ENCODE assay signal across 10 cellular contexts in genomic region chr1:38000233-38000528, GRCh38. TPM values are rescaled to one million over a fixed set of nuclear protein-coding genes. Genes with fewer than 3 reads are reported as not detected.
DNase-seq lines count a peak whose midpoint lies in the region; ATAC-seq and TF ChIP-seq lines count a peak whose summit lies in the region.
"Had no signal": no experiment of that assay in that cellular context is flagged by ENCODE, and none has a peak within 500 bp of the region (broad histone marks: within the 10 kb centered on the region; RNA-seq: fewer than 3 reads in every experiment).

No MANE protein-coding gene starts in this region.

- TF ChIP-seq CTCF in coronary artery (IDR thresholded peaks at IDR 0.05) = no peak

- H3K9me3 Mint-ChIP-seq in activated naive CD4-positive, alpha-beta T cell treated with anti-CD3 and anti-CD28 coated beads, Interleukin-2, amount 50 U/mL, for 72 hours = no peaks in the 10 kb centered on the region
- H3K9me3 Mint-ChIP-seq in naive B cell = no peaks in the 10 kb centered on the region

- no peak overlapping the region for H3K4me3 Mint-ChIP-seq in naive B cell

- no peaks in the 10 kb centered on the region for H3K4me1 ChIP-seq in urinary bladder (ENCODE audit: insufficient read depth)
- peaks cover 10% of the 10 kb centered on the region for H3K4me1 ChIP-seq in effector memory CD4-positive, alpha-beta T cell (ENCODE audit: control insufficient read depth, insufficient read depth, low read length, poor library complexity, severe bottlenecking)

- H3K9me3 ChIP-seq in effector memory CD4-positive, alpha-beta T cell (ENCODE audit: control insufficient read depth, low read length) = no peaks in the 10 kb centered on the region

- no peak for ATAC-seq in activated naive CD4-positive, alpha-beta T cell treated with anti-CD3 and anti-CD28 coated beads, Interleukin-2, amount 50 U/mL, for 72 hours
- no peak for ATAC-seq in naive B cell (ENCODE audit: low read depth in 2 of 2)

- peak overlapping the region; percentile 61 to 92 for H3K27ac Mint-ChIP-seq in activated naive CD4-positive, alpha-beta T cell treated with anti-CD3 and anti-CD28 coated beads, Interleukin-2, amount 50 U/mL, for 72 hours
- H3K27ac Mint-ChIP-seq in naive B cell = peak overlapping the region in 4 of 6 donors; percentile 36 to 68 (median 45)

- no peak for DNase-seq in activated naive CD4-positive, alpha-beta T cell treated with anti-CD3 and anti-CD28 coated beads, Interleukin-2, amount 50 U/mL, for 72 hours (ENCODE audit: low spot score in 2 of 2)
- DNase-seq in activated naive CD4-positive, alpha-beta T cell treated with Interleukin-2 at 50 U/mL for 16 hours = no peak
- DNase-seq in coronary artery (ENCODE audit: low spot score) = no peak
- no peak for DNase-seq in naive B cell
- no peak for DNase-seq in AG08396 (ENCODE audit: low spot score)
- no peak for DNase-seq in GM19240 (ENCODE audit: insufficient read length, low spot score)
- no peak for DNase-seq in effector memory CD4-positive, alpha-beta T cell
- DNase-seq: retina had no signal

- H3K27me3 Mint-ChIP-seq in naive B cell = peaks cover 0 to 18% (median 12%) of the 10 kb centered on the region in 3 donors

- H3K4me1 Mint-ChIP-seq in naive B cell = peaks cover 18 to 42% (median 29%) of the 10 kb centered on the region in 3 donors

- H3K4me3 ChIP-seq in coronary artery (peak overlapping the region; percentile 32), urinary bladder (ENCODE audit: low read depth, low read length) (no peak overlapping the region)
- H3K4me3 ChIP-seq in effector memory CD4-positive, alpha-beta T cell (ENCODE audit: insufficient read depth, low read depth, low read length, poor library complexity, severe bottlenecking) = no peak overlapping the region

- peak overlapping the region; percentile 91 to 96 for H3K27ac ChIP-seq in coronary artery
- peak overlapping the region; percentile 88 for H3K27ac ChIP-seq in urinary bladder (ENCODE audit: low read depth)
- H3K27ac ChIP-seq in effector memory CD4-positive, alpha-beta T cell (ENCODE audit: insufficient read depth, low read length, poor library complexity, severe bottlenecking) = no peak overlapping the region
- H3K27ac ChIP-seq: KMS-11 had no signal

- H3K36me3 Mint-ChIP-seq in activated naive CD4-positive, alpha-beta T cell treated with anti-CD3 and anti-CD28 coated beads, Interleukin-2, amount 50 U/mL, for 72 hours = peaks cover 7 to 25% of the 10 kb centered on the region in 2 donors
- no peaks in the 10 kb centered on the region for H3K36me3 Mint-ChIP-seq in naive B cell

- no peaks in the 10 kb centered on the region for H3K36me3 ChIP-seq in urinary bladder (ENCODE audit: insufficient read depth)
- H3K36me3 ChIP-seq in effector memory CD4-positive, alpha-beta T cell (ENCODE audit: control insufficient read depth, insufficient read depth, low read length) = no peaks in the 10 kb centered on the region

- no peaks in the 10 kb centered on the region for H3K27me3 ChIP-seq in effector memory CD4-positive, alpha-beta T cell (replicated peaks; ENCODE audit: control insufficient read depth, insufficient read depth, low read length, poor library complexity, severe bottlenecking)

- WGBS in urinary bladder = 31% methylated on average over 2 of the region's 2 CpGs

RNA-seq across cellular contexts. Expression of gene FHL3, which starts 5.1 kb away (rescaled TPM):
- 10 to 100 TPM; 17.9 to 39.0 TPM for total RNA-seq in activated naive CD4-positive, alpha-beta T cell treated with anti-CD3 and anti-CD28 coated beads, Interleukin-2, amount 50 U/mL, for 72 hours
- polyA plus RNA-seq in naive B cell (ENCODE audit: low read depth in 6 of 6) = 1 to 10 TPM in 5 of 6 donors, under 1 TPM in 1; 0.88 to 5.1 (median 1.8) TPM
- total RNA-seq in urinary bladder = 9.4 TPM
- 89.6 TPM for polyA plus RNA-seq in urinary bladder

RNA-seq across cellular contexts. Expression of gene SF3A3, which starts 10.4 kb away (rescaled TPM):
- 10 to 100 TPM; 92.9 to 99.3 TPM for total RNA-seq in activated naive CD4-positive, alpha-beta T cell treated with anti-CD3 and anti-CD28 coated beads, Interleukin-2, amount 50 U/mL, for 72 hours
- 100 to 1,000 TPM in 4 of 6 donors, 10 to 100 TPM in 2; 81.3 to 109 (median 101) TPM for polyA plus RNA-seq in naive B cell (ENCODE audit: low read depth in 6 of 6)
- 78.5 TPM for total RNA-seq in urinary bladder
- polyA plus RNA-seq in urinary bladder = 37.5 TPM

RNA-seq across cellular contexts. Expression of gene UTP11, which starts 12.4 kb away (rescaled TPM):
- 10 to 100 TPM; 55.7 to 92.2 TPM for total RNA-seq in activated naive CD4-positive, alpha-beta T cell treated with anti-CD3 and anti-CD28 coated beads, Interleukin-2, amount 50 U/mL, for 72 hours
- polyA plus RNA-seq in naive B cell (ENCODE audit: low read depth in 6 of 6) = 10 to 100 TPM; 19.2 to 25.3 (median 20.9) TPM
- total RNA-seq in urinary bladder = 45.4 TPM
- 43.5 TPM for polyA plus RNA-seq in urinary bladder

RNA-seq across cellular contexts. Expression of gene POU3F1, which starts 46.4 kb away (rescaled TPM):
- not detected for total RNA-seq in activated naive CD4-positive, alpha-beta T cell treated with anti-CD3 and anti-CD28 coated beads, Interleukin-2, amount 50 U/mL, for 72 hours
- polyA plus RNA-seq in naive B cell (ENCODE audit: low read depth in 6 of 6) (1 to 10 TPM in 1 of 6 donors, under 1 TPM in 5; 0.18 to 1.1 (median 0.34) TPM), urinary bladder (0.60 TPM)
- total RNA-seq in urinary bladder = 0.32 TPM

RNA-seq across cellular contexts. Expression of gene INPP5B, which starts 53.3 kb away (rescaled TPM):
- total RNA-seq in activated naive CD4-positive, alpha-beta T cell treated with anti-CD3 and anti-CD28 coated beads, Interleukin-2, amount 50 U/mL, for 72 hours = 10 to 100 TPM; 34.2 to 52.7 TPM
- polyA plus RNA-seq in naive B cell (ENCODE audit: low read depth in 6 of 6) = 10 to 100 TPM; 15.7 to 25.5 (median 22.3) TPM
- 26.9 TPM for total RNA-seq in urinary bladder
- 27.8 TPM for polyA plus RNA-seq in urinary bladder
